Comparison of ENCODE assay signal across 22 cellular contexts in the genomic region with DNA sequence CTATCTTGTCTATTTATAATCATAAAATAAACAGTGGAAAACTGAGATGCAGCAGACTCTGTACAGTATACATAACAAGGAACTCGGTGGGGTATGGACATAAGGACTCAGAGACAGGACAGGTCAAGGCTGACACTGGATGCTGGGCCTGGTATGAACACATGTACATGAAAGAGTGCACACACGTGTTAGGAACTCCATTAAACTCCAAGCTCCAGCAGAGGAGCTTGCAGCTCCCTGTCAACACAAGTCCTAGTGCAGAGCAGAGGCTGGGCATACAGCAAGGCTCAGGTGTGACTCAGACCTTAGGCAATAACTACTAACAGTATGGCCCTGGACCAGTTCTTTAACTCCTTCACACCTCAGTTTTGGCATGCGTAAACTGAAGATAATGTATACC. TPM values are rescaled to one million over a fixed set of nuclear protein-coding genes. Genes with fewer than 3 reads are reported as not detected.
A peak's percentile ranks its signal among the peaks of the same experiment; 100 is the strongest.
DNase-seq lines count a peak whose midpoint lies in the region; ATAC-seq and TF ChIP-seq lines count a peak whose summit lies in the region.
"Had no signal": no experiment of that assay in that cellular context is flagged by ENCODE, and none has a peak within 500 bp of the region (broad histone marks: within the 10 kb centered on the region; RNA-seq: fewer than 3 reads in every experiment).

No MANE protein-coding gene starts in this region.

- no peaks in the 10 kb centered on the region for H3K9me3 Mint-ChIP-seq in activated CD4-positive, alpha-beta T cell treated with anti-CD3 and anti-CD28 coated beads, Interleukin-2, amount 10 ng/mL, durations not matched to agents 24 days and 14 days
- no peaks in the 10 kb centered on the region for H3K9me3 Mint-ChIP-seq in activated CD4-positive, alpha-beta T cell treated with anti-CD3 and anti-CD28 coated beads, Interleukin-2, amount 10 ng/mL, durations not matched to agents 7 days and 5 days
- H3K9me3 Mint-ChIP-seq in stimulated activated effector memory CD8-positive, alpha-beta T cell treated with anti-CD3 and anti-CD28 coated beads, Interleukin-12 subunit alpha, Interleukin-12 subunit beta, amount 100 ng/mL, for 72 hours: no peaks in the 10 kb centered on the region
- H3K9me3 Mint-ChIP-seq: brain; CD4-positive, alpha-beta T cell; H9; IgD-negative memory B cell had no signal

- peaks cover 1% of the 10 kb centered on the region for H3K36me3 ChIP-seq in mammary epithelial cell (ENCODE audit: insufficient read depth, low read length)

- in situ Hi-C loops in mammary epithelial cell (cut with MboI; ENCODE audit: low sequenced_read_pairs in 2 of 2): no loop called here

- H3K27me3 Mint-ChIP-seq in activated CD4-positive, alpha-beta T cell treated with anti-CD3 and anti-CD28 coated beads, Interleukin-2, amount 10 ng/mL, durations not matched to agents 24 days and 14 days: no peaks in the 10 kb centered on the region
- no peaks in the 10 kb centered on the region for H3K27me3 Mint-ChIP-seq in activated CD4-positive, alpha-beta T cell treated with anti-CD3 and anti-CD28 coated beads, Interleukin-2, amount 10 ng/mL, durations not matched to agents 7 days and 5 days
- H3K27me3 Mint-ChIP-seq: CD4-positive, alpha-beta T cell; IgD-negative memory B cell had no signal

- peaks cover 87% of the 10 kb centered on the region for H3K79me2 ChIP-seq in mammary epithelial cell (ENCODE audit: insufficient read depth, low read length)

- BruUV-seq in mammary epithelial cell (replicated peaks; lab: Mats Ljungman, UMichigan): no TSS peak

- peak; percentile 50 for DNase-seq in activated CD4-positive, alpha-beta T cell treated with anti-CD3 and anti-CD28 coated beads, Interleukin-2, amount 10 ng/mL, durations not matched to agents 24 days and 14 days
- no peak for DNase-seq in activated CD4-positive, alpha-beta T cell treated with anti-CD3 and anti-CD28 coated beads, Interleukin-2, amount 10 ng/mL, durations not matched to agents 7 days and 5 days
- DNase-seq in mammary epithelial cell: peak; percentile 64
- DNase-seq in iris pigment epithelial cell (ENCODE audit: low read depth): peak; percentile 82
- no peak for DNase-seq in stimulated activated effector memory CD8-positive, alpha-beta T cell treated with anti-CD3 and anti-CD28 coated beads, Interleukin-12 subunit alpha, Interleukin-12 subunit beta, amount 100 ng/mL, for 72 hours (ENCODE audit: low spot score in 2 of 2)
- DNase-seq in AML-193 (lab: John Stamatoyannopoulos, UW): no peak
- no peak for DNase-seq in UCSD-AML1 (lab: John Stamatoyannopoulos, UW; ENCODE audit: unreplicated experiment)
- DNase-seq in activated CD4-positive, CD25-positive, alpha-beta regulatory T cell treated with anti-CD3 and anti-CD28 coated beads, Interleukin-2, amount 50 U/mL, for 72 hours: no peak
- DNase-seq: 8988T; activated CD4-positive, CD25-positive, alpha-beta regulatory T cell; activated naive CD4-positive, alpha-beta T cell treated with Interleukin-2 at 50 U/mL for 16 hours; CD4-positive, alpha-beta T cell; effector memory CD4-positive, alpha-beta T cell; H9; kidney; NCI-H1417; NK-92 treated with Interleukin-12 subunit alpha and Interleukin-12 subunit beta, amount 100 ng/mL, for 24 hours had no signal

- CTCF ChIA-PET in activated CD4-positive, alpha-beta T cell treated with anti-CD3 and anti-CD28 coated beads, Interleukin-2, amount 10 ng/mL, durations not matched to agents 7 days and 5 days (lab: Charles Lee): interaction anchor here (1.0 to 1.3 kb wide), 2 partner anchors 15 to 55 kb away, joined by 3 read pairs; no protein-coding TSS in a partner anchor
- CTCF ChIA-PET in mammary epithelial cell (lab: Charles Lee; ENCODE audit: low non-redundant PET): interaction anchor here (0.6 to 1.0 kb wide), 2 partner anchors 46 to 499 kb away, joined by 3 read pairs; no protein-coding TSS in a partner anchor

- no peaks in the 10 kb centered on the region for H4K20me1 ChIP-seq in mammary epithelial cell (ENCODE audit: insufficient read depth, low read length)

- no peak overlapping the region for H3K9ac ChIP-seq in mammary epithelial cell (ENCODE audit: insufficient read depth, low read length)

- no peaks in the 10 kb centered on the region for H3K9me3 ChIP-seq in mammary epithelial cell (replicated peaks; ENCODE audit: insufficient read depth, low read length)

- TF ChIP-seq CTCF in mammary epithelial cell (conservative IDR thresholded peaks at IDR 0.05 in 1 of 2, IDR thresholded peaks at IDR 0.05 in 1 of 2; ENCODE audit: extremely low read depth in 1 of 2, insufficient read depth in 1 of 2, low read depth in 1 of 2, low read length in 2 of 2): no peak

- H3K4me2 ChIP-seq in mammary epithelial cell (ENCODE audit: insufficient read depth, low read depth, low read length): peak overlapping the region; percentile 5

- ATAC-seq in stimulated activated effector memory CD8-positive, alpha-beta T cell treated with anti-CD3 and anti-CD28 coated beads, Interleukin-12 subunit alpha, Interleukin-12 subunit beta, amount 100 ng/mL, for 72 hours: no peak

- H3K27me3 ChIP-seq in mammary epithelial cell (ENCODE audit: insufficient read depth, low read length): no peaks in the 10 kb centered on the region

- peaks cover 4% of the 10 kb centered on the region for H3K4me1 ChIP-seq in mammary epithelial cell (ENCODE audit: insufficient read depth, low read length)

- POLR2A ChIA-PET in activated CD4-positive, alpha-beta T cell treated with anti-CD3 and anti-CD28 coated beads, Interleukin-2, amount 10 ng/mL, durations not matched to agents 7 days and 5 days (lab: Charles Lee): no interaction called here

- no peak overlapping the region for H2AFZ ChIP-seq in mammary epithelial cell (ENCODE audit: low read depth, low read length)

- peaks cover 53% of the 10 kb centered on the region for H3K4me1 Mint-ChIP-seq in activated CD4-positive, alpha-beta T cell treated with anti-CD3 and anti-CD28 coated beads, Interleukin-2, amount 10 ng/mL, durations not matched to agents 24 days and 14 days
- H3K4me1 Mint-ChIP-seq in activated CD4-positive, alpha-beta T cell treated with anti-CD3 and anti-CD28 coated beads, Interleukin-2, amount 10 ng/mL, durations not matched to agents 7 days and 5 days: peaks cover 40% of the 10 kb centered on the region
- H3K4me1 Mint-ChIP-seq in stimulated activated effector memory CD8-positive, alpha-beta T cell treated with anti-CD3 and anti-CD28 coated beads, Interleukin-12 subunit alpha, Interleukin-12 subunit beta, amount 100 ng/mL, for 72 hours: peaks cover 44% of the 10 kb centered on the region

- intact Hi-C loops in activated CD4-positive, alpha-beta T cell treated with anti-CD3 and anti-CD28 coated beads, Interleukin-2, amount 10 ng/mL, durations not matched to agents 24 days and 14 days (cut with micrococcal nuclease): loop anchor here (10.0 kb wide), 1 partner anchor 259 kb away; no protein-coding TSS in a partner anchor
- intact Hi-C loops in mammary epithelial cell (cut with micrococcal nuclease): no loop called here

- no peak overlapping the region for H3K4me3 Mint-ChIP-seq in activated CD4-positive, alpha-beta T cell treated with anti-CD3 and anti-CD28 coated beads, Interleukin-2, amount 10 ng/mL, durations not matched to agents 24 days and 14 days
- no peak overlapping the region for H3K4me3 Mint-ChIP-seq in activated CD4-positive, alpha-beta T cell treated with anti-CD3 and anti-CD28 coated beads, Interleukin-2, amount 10 ng/mL, durations not matched to agents 7 days and 5 days
- no peak overlapping the region for H3K4me3 Mint-ChIP-seq in stimulated activated effector memory CD8-positive, alpha-beta T cell treated with anti-CD3 and anti-CD28 coated beads, Interleukin-12 subunit alpha, Interleukin-12 subunit beta, amount 100 ng/mL, for 72 hours
- H3K4me3 Mint-ChIP-seq: brain; CD4-positive, alpha-beta T cell; H9; IgD-negative memory B cell had no signal

- H3K4me3 ChIP-seq in mammary epithelial cell (replicated peaks in 1 of 3; ENCODE audit: insufficient read depth in 1 of 3, low read depth in 2 of 3, low read length in 3 of 3): no peak overlapping the region
- H3K4me3 ChIP-seq: SK-N-MC had no signal

- H3K36me3 Mint-ChIP-seq in activated CD4-positive, alpha-beta T cell treated with anti-CD3 and anti-CD28 coated beads, Interleukin-2, amount 10 ng/mL, durations not matched to agents 24 days and 14 days (ENCODE audit: low read depth): peaks cover 26% of the 10 kb centered on the region
- peaks cover 23% of the 10 kb centered on the region for H3K36me3 Mint-ChIP-seq in activated CD4-positive, alpha-beta T cell treated with anti-CD3 and anti-CD28 coated beads, Interleukin-2, amount 10 ng/mL, durations not matched to agents 7 days and 5 days (ENCODE audit: low read depth)
- peaks cover 12% of the 10 kb centered on the region for H3K36me3 Mint-ChIP-seq in stimulated activated effector memory CD8-positive, alpha-beta T cell treated with anti-CD3 and anti-CD28 coated beads, Interleukin-12 subunit alpha, Interleukin-12 subunit beta, amount 100 ng/mL, for 72 hours

- H3K27ac ChIP-seq in mammary epithelial cell (ENCODE audit: insufficient read depth, low read depth, low read length): no peak overlapping the region
- H3K27ac ChIP-seq: SK-N-MC had no signal

- no peak overlapping the region for H3K27ac Mint-ChIP-seq in activated CD4-positive, alpha-beta T cell treated with anti-CD3 and anti-CD28 coated beads, Interleukin-2, amount 10 ng/mL, durations not matched to agents 24 days and 14 days
- H3K27ac Mint-ChIP-seq in activated CD4-positive, alpha-beta T cell treated with anti-CD3 and anti-CD28 coated beads, Interleukin-2, amount 10 ng/mL, durations not matched to agents 7 days and 5 days: no peak overlapping the region
- H3K27ac Mint-ChIP-seq in stimulated activated effector memory CD8-positive, alpha-beta T cell treated with anti-CD3 and anti-CD28 coated beads, Interleukin-12 subunit alpha, Interleukin-12 subunit beta, amount 100 ng/mL, for 72 hours: peak overlapping the region; percentile 24
- H3K27ac Mint-ChIP-seq: brain; CD4-positive, alpha-beta T cell had no signal

- dilution Hi-C loops in mammary epithelial cell (cut with HindIII; ENCODE audit: low sequenced_read_pairs): no loop called here

- WGBS in mammary epithelial cell (ENCODE audit: low coverage, missing lambda C conversion rate): 57% methylated on average over 3 of the region's 3 CpGs

RNA-seq across cellular contexts. Expression of gene NAPB, which starts 17.1 kb away (rescaled TPM):
- 13.6 and 14.2 TPM in 2 replicates for total RNA-seq in activated CD4-positive, alpha-beta T cell treated with anti-CD3 and anti-CD28 coated beads, Interleukin-2, amount 10 ng/mL, durations not matched to agents 24 days and 14 days
- total RNA-seq in activated CD4-positive, alpha-beta T cell treated with anti-CD3 and anti-CD28 coated beads, Interleukin-2, amount 10 ng/mL, durations not matched to agents 7 days and 5 days: 10 to 100 TPM; 14.9 to 15.4 TPM
- total RNA-seq in mammary epithelial cell: 1 to 10 TPM; 6.6 to 8.8 TPM
- polyA plus RNA-seq in mammary epithelial cell: 2.3 TPM
- not detected for polyA minus RNA-seq in mammary epithelial cell

RNA-seq across cellular contexts. Expression of gene CSTL1, which starts 35.3 kb away (rescaled TPM):
- not detected in 2 replicates for total RNA-seq in activated CD4-positive, alpha-beta T cell treated with anti-CD3 and anti-CD28 coated beads, Interleukin-2, amount 10 ng/mL, durations not matched to agents 24 days and 14 days
- total RNA-seq in activated CD4-positive, alpha-beta T cell treated with anti-CD3 and anti-CD28 coated beads, Interleukin-2, amount 10 ng/mL, durations not matched to agents 7 days and 5 days: not detected
- not detected for total RNA-seq in mammary epithelial cell
- not detected for polyA plus RNA-seq in mammary epithelial cell
- not detected for polyA minus RNA-seq in mammary epithelial cell
- total RNA-seq: CD4-positive, alpha-beta T cell; glomerular endothelial cell; H9; kidney; myocyte had no signal
- polyA plus RNA-seq: IgD-negative memory B cell had no signal

RNA-seq across cellular contexts. Expression of gene GZF1, which starts 42.2 kb away (rescaled TPM):
- total RNA-seq in activated CD4-positive, alpha-beta T cell treated with anti-CD3 and anti-CD28 coated beads, Interleukin-2, amount 10 ng/mL, durations not matched to agents 24 days and 14 days: 10.3 and 14.7 TPM in 2 replicates
- total RNA-seq in activated CD4-positive, alpha-beta T cell treated with anti-CD3 and anti-CD28 coated beads, Interleukin-2, amount 10 ng/mL, durations not matched to agents 7 days and 5 days: 10 to 100 TPM; 12.3 to 15.5 TPM
- 10 to 100 TPM; 13.2 to 15.8 TPM for total RNA-seq in mammary epithelial cell
- 11.5 TPM for polyA plus RNA-seq in mammary epithelial cell
- 2.6 TPM for polyA minus RNA-seq in mammary epithelial cell

RNA-seq across cellular contexts. Expression of gene CST11, which starts 48.5 kb away (rescaled TPM):
- total RNA-seq in activated CD4-positive, alpha-beta T cell treated with anti-CD3 and anti-CD28 coated beads, Interleukin-2, amount 10 ng/mL, durations not matched to agents 24 days and 14 days: not detected in 2 replicates
- not detected for total RNA-seq in activated CD4-positive, alpha-beta T cell treated with anti-CD3 and anti-CD28 coated beads, Interleukin-2, amount 10 ng/mL, durations not matched to agents 7 days and 5 days
- not detected for total RNA-seq in mammary epithelial cell
- not detected for polyA plus RNA-seq in mammary epithelial cell
- not detected for polyA minus RNA-seq in mammary epithelial cell
- total RNA-seq: CD4-positive, alpha-beta T cell; glomerular endothelial cell; H9; kidney; myocyte had no signal
- polyA plus RNA-seq: IgD-negative memory B cell had no signal

RNA-seq across cellular contexts. Expression of gene NXT1, which starts 53.6 kb away (rescaled TPM):
- 57.0 and 59.9 TPM in 2 replicates for total RNA-seq in activated CD4-positive, alpha-beta T cell treated with anti-CD3 and anti-CD28 coated beads, Interleukin-2, amount 10 ng/mL, durations not matched to agents 24 days and 14 days
- total RNA-seq in activated CD4-positive, alpha-beta T cell treated with anti-CD3 and anti-CD28 coated beads, Interleukin-2, amount 10 ng/mL, durations not matched to agents 7 days and 5 days: 10 to 100 TPM; 28.1 to 28.2 TPM
- total RNA-seq in mammary epithelial cell: 10 to 100 TPM; 22.0 to 28.5 TPM
- 39.2 TPM for polyA plus RNA-seq in mammary epithelial cell
- 12.5 TPM for polyA minus RNA-seq in mammary epithelial cell

Comparison
In these comparisons a context has a peak if more than half of its experiments do, and no peak if none do; other contexts are left out.
1. DNase-seq: peak in activated CD4-positive, alpha-beta T cell treated with anti-CD3 and anti-CD28 coated beads, Interleukin-2, amount 10 ng/mL, durations not matched to agents 24 days and 14 days (single experiment), mammary epithelial cell (single experiment) and iris pigment epithelial cell (single experiment); none in activated CD4-positive, alpha-beta T cell treated with anti-CD3 and anti-CD28 coated beads, Interleukin-2, amount 10 ng/mL, durations not matched to agents 7 days and 5 days (single experiment), stimulated activated effector memory CD8-positive, alpha-beta T cell treated with anti-CD3 and anti-CD28 coated beads, Interleukin-12 subunit alpha, Interleukin-12 subunit beta, amount 100 ng/mL, for 72 hours (0 of 2), AML-193 (0 of 2), UCSD-AML1 (single experiment) and activated CD4-positive, CD25-positive, alpha-beta regulatory T cell treated with anti-CD3 and anti-CD28 coated beads, Interleukin-2, amount 50 U/mL, for 72 hours (single experiment).